Comparison of ENCODE assay signal across 2 cellular contexts in genomic region chr7:76293407-76293901, GRCh38.
TF ChIP-seq lines count a peak whose summit lies in the region.

No MANE protein-coding gene starts in this region.

TF ChIP-seq in HCT116, 20 proteins besides CTCF, POLR2A, EP300 and RAD21 (continued from another document):
- TF ChIP-seq REST (IDR thresholded peaks at IDR 0.05; ENCODE audit: low read depth) (no peak), ZFX (IDR thresholded peaks at IDR 0.05) (no peak), POLR2AphosphoS5 (IDR thresholded peaks at IDR 0.05; ENCODE audit: low read depth, low read length) (no peak), JUND (IDR thresholded peaks at IDR 0.05) (no peak), ZBTB33 (IDR thresholded peaks at IDR 0.05; ENCODE audit: extremely low read depth, insufficient replicate concordance, low read length) (no peak), ZNF274 (IDR thresholded peaks at IDR 0.05; ENCODE audit: low read depth, low read length) (no peak), SIN3A (IDR thresholded peaks at IDR 0.05; ENCODE audit: low read depth) (no peak)

TF ChIP-seq in liver, 16 proteins besides CTCF, POLR2A, EP300 and RAD21 (continued from another document):
- TF ChIP-seq ZBTB33 (IDR thresholded peaks at IDR 0.05) = no peak
- no peak for TF ChIP-seq TAF1 (conservative IDR thresholded peaks at IDR 0.05)
- no peak for TF ChIP-seq JUND (IDR thresholded peaks at IDR 0.05)
- no peak for TF ChIP-seq SP1 (IDR thresholded peaks at IDR 0.05)
- TF ChIP-seq FOXA2 (IDR thresholded peaks at IDR 0.05) = no peak
- TF ChIP-seq HNF4G (IDR thresholded peaks at IDR 0.05) = no peak
- no peak for TF ChIP-seq ATF3 (IDR thresholded peaks at IDR 0.05)
- TF ChIP-seq MAX (IDR thresholded peaks at IDR 0.05) = no peak
- no peak for TF ChIP-seq GABPA (IDR thresholded peaks at IDR 0.05 in 1 of 2, conservative IDR thresholded peaks at IDR 0.05 in 1 of 2)
- no peak for TF ChIP-seq EGR1 (IDR thresholded peaks at IDR 0.05; ENCODE audit: low read depth in 2 of 2)
- TF ChIP-seq REST (IDR thresholded peaks at IDR 0.05) = no peak
